ENCODE assay signal across 23 cellular contexts in genomic region chr3:165983284-165983683, GRCh38.
DNase-seq lines count a peak whose midpoint lies in the region; ATAC-seq and TF ChIP-seq lines count a peak whose summit lies in the region.
"Had no signal": no experiment of that assay in that cellular context is flagged by ENCODE, and none has a peak within 500 bp of the region (broad histone marks: within the 10 kb centered on the region; RNA-seq: fewer than 3 reads in every experiment).

No MANE protein-coding gene starts in this region.

- no peak overlapping the region for H3K27ac ChIP-seq in breast epithelium
- H3K27ac ChIP-seq in mammary epithelial cell (ENCODE audit: insufficient read depth, low read depth, low read length): no peak overlapping the region
- H3K27ac ChIP-seq: A549; BLaER1 treated with 17β-estradiol and CSF1 and Interleukin-3, amounts not matched to agents 10 nM and 100 nM; psoas muscle; WERI-Rb-1 had no signal

- BruUV-seq in MCF 10A (replicated peaks; lab: Mats Ljungman, UMichigan) (no TSS peak), mammary epithelial cell (replicated peaks; lab: Mats Ljungman, UMichigan) (no TSS peak)

- H3K36me3 ChIP-seq in breast epithelium (no peaks in the 10 kb centered on the region), mammary epithelial cell (ENCODE audit: insufficient read depth, low read length) (no peaks in the 10 kb centered on the region)
- H3K36me3 ChIP-seq: BLaER1 treated with 17β-estradiol and CSF1 and Interleukin-3, amounts not matched to agents 10 nM and 100 nM; WERI-Rb-1 had no signal

- peak; percentile 11 for DNase-seq in MCF 10A (ENCODE audit: unreplicated experiment)
- no peak for DNase-seq in breast epithelium (ENCODE audit: low spot score in 2 of 2)
- no peak for DNase-seq in mammary epithelial cell
- peak; percentile 41 for DNase-seq in glomerular endothelial cell (ENCODE audit: extremely low read depth, low read depth, low spot score)
- no peak for DNase-seq in NCI-H526 treated with DMSO at 0.1 percent for 48 hours (lab: John Stamatoyannopoulos, UW)
- no peak for DNase-seq in NCI-H69 (lab: John Stamatoyannopoulos, UW)
- DNase-seq: activated CD4-positive, alpha-beta memory T cell treated with anti-CD3 and anti-CD28 coated beads, Interleukin-2, amount 10 ng/mL, durations not matched to agents 7 days and 5 days; activated naive CD4-positive, alpha-beta T cell treated with anti-CD3 and anti-CD28 coated beads, Interleukin-2, amount 10 ng/mL, durations not matched to agents 7 days and 5 days; activated T-cell treated with anti-CD3 and anti-CD28 coated beads, Interleukin-2, amount 50 U/mL, for 24 hours; hippocampal formation; IMR-90; kidney glomerular epithelial cell; NCI-H187 treated with DMSO at 0.1 percent for 48 hours; psoas muscle; SHP77; WERI-Rb-1 had no signal

- H3K27me3 ChIP-seq in breast epithelium (no peaks in the 10 kb centered on the region), mammary epithelial cell (ENCODE audit: insufficient read depth, low read length) (no peaks in the 10 kb centered on the region)
- H3K27me3 ChIP-seq: BLaER1 treated with 17β-estradiol and CSF1 and Interleukin-3, amounts not matched to agents 10 nM and 100 nM had no signal

- peak overlapping the region; percentile 68 for H3K27ac Mint-ChIP-seq in MCF 10A (ENCODE audit: low read depth, unreplicated experiment)
- H3K27ac Mint-ChIP-seq: activated CD4-positive, alpha-beta memory T cell treated with anti-CD3 and anti-CD28 coated beads, Interleukin-2, amount 10 ng/mL, durations not matched to agents 7 days and 5 days; activated naive CD4-positive, alpha-beta T cell treated with anti-CD3 and anti-CD28 coated beads, Interleukin-2, amount 10 ng/mL, durations not matched to agents 7 days and 5 days; activated T-cell treated with anti-CD3 and anti-CD28 coated beads, Interleukin-2, amount 50 U/mL, for 24 hours; brain; T-helper 1 cell treated with Interleukin-12 subunit alpha and Interleukin-12 subunit beta and Interleukin-4 antibody, amounts not matched to agents 30 μg/mL and 1 μg/mL, for 36 hours had no signal

- TF ChIP-seq CTCF in MCF 10A (IDR thresholded peaks at IDR 0.05; ENCODE audit: unreplicated experiment): no peak
- TF ChIP-seq CTCF in breast epithelium (IDR thresholded peaks at IDR 0.05): no peak
- no peak for TF ChIP-seq CTCF in mammary epithelial cell (conservative IDR thresholded peaks at IDR 0.05 in 1 of 2, IDR thresholded peaks at IDR 0.05 in 1 of 2; ENCODE audit: extremely low read depth in 1 of 2, insufficient read depth in 1 of 2, low read depth in 1 of 2, low read length in 2 of 2)

- ATAC-seq in HG02642 (IDR thresholded peaks at IDR 0.05; ENCODE audit: poor library complexity, unreplicated experiment) (no peak), HG03097 (IDR thresholded peaks at IDR 0.05; ENCODE audit: low FRiP score, unreplicated experiment) (no peak)
- ATAC-seq: A549, psoas muscle had no signal

- no peaks in the 10 kb centered on the region for H3K27me3 Mint-ChIP-seq in MCF 10A (ENCODE audit: insufficient read depth, unreplicated experiment)
- H3K27me3 Mint-ChIP-seq: activated CD4-positive, alpha-beta memory T cell treated with anti-CD3 and anti-CD28 coated beads, Interleukin-2, amount 10 ng/mL, durations not matched to agents 7 days and 5 days; activated naive CD4-positive, alpha-beta T cell treated with anti-CD3 and anti-CD28 coated beads, Interleukin-2, amount 10 ng/mL, durations not matched to agents 7 days and 5 days; activated T-cell treated with anti-CD3 and anti-CD28 coated beads, Interleukin-2, amount 50 U/mL, for 24 hours; brain had no signal

- no peak for TF ChIP-seq POLR2A in breast epithelium (IDR thresholded peaks at IDR 0.05)

- POLR2A ChIA-PET in MCF 10A (lab: Yijun Ruan, JAX): no interaction called here

- no peak overlapping the region for H3K4me3 Mint-ChIP-seq in MCF 10A (ENCODE audit: unreplicated experiment)
- H3K4me3 Mint-ChIP-seq: activated CD4-positive, alpha-beta memory T cell treated with anti-CD3 and anti-CD28 coated beads, Interleukin-2, amount 10 ng/mL, durations not matched to agents 7 days and 5 days; activated naive CD4-positive, alpha-beta T cell treated with anti-CD3 and anti-CD28 coated beads, Interleukin-2, amount 10 ng/mL, durations not matched to agents 7 days and 5 days; activated T-cell treated with anti-CD3 and anti-CD28 coated beads, Interleukin-2, amount 50 U/mL, for 24 hours; brain; neural crest cell; T-helper 1 cell treated with Interleukin-12 subunit alpha and Interleukin-12 subunit beta and Interleukin-4 antibody, amounts not matched to agents 30 μg/mL and 1 μg/mL, for 36 hours had no signal

- H3K4me1 ChIP-seq in breast epithelium (no peaks in the 10 kb centered on the region), mammary epithelial cell (ENCODE audit: insufficient read depth, low read length) (no peaks in the 10 kb centered on the region)
- H3K4me1 ChIP-seq: A549; BLaER1 treated with 17β-estradiol and CSF1 and Interleukin-3, amounts not matched to agents 10 nM and 100 nM; psoas muscle had no signal

- H3K9ac ChIP-seq in mammary epithelial cell (ENCODE audit: insufficient read depth, low read length): no peak overlapping the region
- H3K9ac ChIP-seq: BLaER1 treated with 17β-estradiol and CSF1 and Interleukin-3, amounts not matched to agents 10 nM and 100 nM had no signal

- intact Hi-C loops in MCF 10A (cut with micrococcal nuclease) (no loop called here), breast epithelium (cut with DNase I; ENCODE audit: low total_unique reads) (no loop called here), mammary epithelial cell (cut with micrococcal nuclease) (no loop called here)

- no peaks in the 10 kb centered on the region for H4K20me1 ChIP-seq in mammary epithelial cell (ENCODE audit: insufficient read depth, low read length)
- H4K20me1 ChIP-seq: BLaER1 treated with 17β-estradiol and CSF1 and Interleukin-3, amounts not matched to agents 10 nM and 100 nM had no signal

- dilution Hi-C loops in mammary epithelial cell (cut with HindIII; ENCODE audit: low sequenced_read_pairs): no loop called here

- H3K79me2 ChIP-seq in mammary epithelial cell (ENCODE audit: insufficient read depth, low read length): no peaks in the 10 kb centered on the region

- peak overlapping the region; percentile 25 for H2AFZ ChIP-seq in mammary epithelial cell (ENCODE audit: low read depth, low read length)

- in situ Hi-C loops in mammary epithelial cell (cut with MboI; ENCODE audit: low sequenced_read_pairs in 2 of 2): no loop called here

- peak overlapping the region; percentile 46 for H3K4me2 ChIP-seq in mammary epithelial cell (ENCODE audit: insufficient read depth, low read depth, low read length)
- H3K4me2 ChIP-seq: A549; BLaER1 treated with 17β-estradiol and CSF1 and Interleukin-3, amounts not matched to agents 10 nM and 100 nM had no signal

- CTCF ChIA-PET in MCF 10A (lab: Yijun Ruan, JAX) (interaction anchor here (1.0 kb wide), 1 partner anchor 128 kb away, joined by 5 read pairs; no protein-coding TSS in a partner anchor), mammary epithelial cell (lab: Charles Lee; ENCODE audit: low non-redundant PET) (no interaction called here)

- H3K36me3 Mint-ChIP-seq in MCF 10A (ENCODE audit: insufficient read depth, unreplicated experiment): no peaks in the 10 kb centered on the region
- H3K36me3 Mint-ChIP-seq: activated naive CD4-positive, alpha-beta T cell treated with anti-CD3 and anti-CD28 coated beads, Interleukin-2, amount 10 ng/mL, durations not matched to agents 7 days and 5 days; brain had no signal

- WGBS in mammary epithelial cell (ENCODE audit: low coverage, missing lambda C conversion rate): 33% methylated on average over 2 of the region's 2 CpGs

- H3K9me3 Mint-ChIP-seq in MCF 10A (ENCODE audit: unreplicated experiment): no peaks in the 10 kb centered on the region
- H3K9me3 Mint-ChIP-seq: activated CD4-positive, alpha-beta memory T cell treated with anti-CD3 and anti-CD28 coated beads, Interleukin-2, amount 10 ng/mL, durations not matched to agents 7 days and 5 days; brain; neural crest cell had no signal

- H3K4me1 Mint-ChIP-seq in MCF 10A (ENCODE audit: insufficient read depth, unreplicated experiment): peaks cover 7% of the 10 kb centered on the region
- H3K4me1 Mint-ChIP-seq: activated CD4-positive, alpha-beta memory T cell treated with anti-CD3 and anti-CD28 coated beads, Interleukin-2, amount 10 ng/mL, durations not matched to agents 7 days and 5 days; activated naive CD4-positive, alpha-beta T cell treated with anti-CD3 and anti-CD28 coated beads, Interleukin-2, amount 10 ng/mL, durations not matched to agents 7 days and 5 days had no signal

- H3K9me3 ChIP-seq in breast epithelium (no peaks in the 10 kb centered on the region), mammary epithelial cell (replicated peaks; ENCODE audit: insufficient read depth, low read length) (no peaks in the 10 kb centered on the region)
- H3K9me3 ChIP-seq: A549; BLaER1 treated with 17β-estradiol and CSF1 and Interleukin-3, amounts not matched to agents 10 nM and 100 nM; psoas muscle had no signal

- no peak overlapping the region for H3K4me3 ChIP-seq in breast epithelium
- no peak overlapping the region for H3K4me3 ChIP-seq in mammary epithelial cell (replicated peaks in 1 of 3; ENCODE audit: insufficient read depth in 1 of 3, low read depth in 2 of 3, low read length in 3 of 3)
- H3K4me3 ChIP-seq: A549; BLaER1 treated with 17β-estradiol and CSF1 and Interleukin-3, amounts not matched to agents 10 nM and 100 nM; psoas muscle had no signal

Comparison
In these comparisons a context has a peak if more than half of its experiments do, and no peak if none do; other contexts are left out.
1. DNase-seq: peak in MCF 10A (single experiment) and glomerular endothelial cell (single experiment); none in breast epithelium (0 of 2), mammary epithelial cell (single experiment), NCI-H526 treated with DMSO at 0.1 percent for 48 hours (single experiment) and NCI-H69 (single experiment).